ENCODE assay signal across 8 cellular contexts in the genomic region with DNA sequence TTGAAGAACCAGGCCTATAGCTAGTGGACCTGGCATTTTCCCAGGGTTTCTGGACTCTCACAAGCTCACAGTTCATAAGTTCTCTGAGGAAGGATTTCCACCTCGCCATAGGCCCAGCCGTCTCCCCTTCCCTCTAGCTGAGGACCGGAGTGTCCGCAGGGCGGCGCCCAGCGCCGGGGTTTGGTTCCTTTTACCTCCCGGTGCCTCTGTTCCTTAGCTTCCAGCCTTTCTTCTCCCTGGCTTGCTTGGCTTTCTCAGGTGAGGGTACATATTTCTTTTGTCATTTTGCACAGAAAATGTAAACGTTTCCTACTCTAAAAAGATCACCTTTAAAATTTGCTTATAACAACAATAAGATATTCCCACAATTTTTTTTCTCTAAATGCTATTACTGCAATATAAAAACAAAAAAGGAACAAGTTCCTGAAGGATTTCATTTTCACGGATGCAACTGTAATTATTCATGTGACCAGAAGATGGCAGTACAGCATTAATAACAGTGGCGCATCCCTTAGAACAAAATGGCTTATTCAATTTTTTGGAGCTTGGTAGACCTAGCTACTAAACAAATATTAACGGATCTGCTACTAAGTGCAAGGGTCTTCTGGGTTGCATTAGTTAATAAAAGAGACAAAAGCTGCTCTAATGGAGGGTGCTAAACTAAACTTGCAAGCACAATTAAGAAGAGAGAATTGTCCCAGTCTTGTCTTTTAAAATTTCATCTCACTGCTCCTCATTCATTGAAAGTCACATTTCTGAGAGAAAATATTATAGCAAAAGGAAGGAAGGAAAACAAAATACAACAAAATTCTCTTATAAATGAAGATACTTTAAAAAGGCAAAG.
A peak's percentile ranks its signal among the peaks of the same experiment; 100 is the strongest.
DNase-seq lines count a peak whose midpoint lies in the region; ATAC-seq and FAIRE-seq lines count a peak whose summit lies in the region.

No MANE protein-coding gene starts in this region.

- H3K27ac ChIP-seq in iPS DF 6.9 (ENCODE audit: low read length) (no peak overlapping the region), small intestine (ENCODE audit: low read depth in 1 of 2, low read length in 1 of 2) (no peak overlapping the region)

- no peaks in the 10 kb centered on the region for H3K9me3 ChIP-seq in iPS DF 6.9 (ENCODE audit: control insufficient read depth, insufficient read depth, low read length)
- H3K9me3 ChIP-seq in small intestine (ENCODE audit: control insufficient read depth, low read depth): no peaks in the 10 kb centered on the region

- peak; percentile 53 for FAIRE-seq in small intestine (lab: Jason Lieb, UNC)

- ATAC-seq in HG02610 (IDR thresholded peaks at IDR 0.05; ENCODE audit: unreplicated experiment): peak; percentile 45
- no peak for ATAC-seq in stimulated activated memory B cell treated with anti-CD40 and anti-IgM and Interleukin-4, amounts not matched to agents 10 μg/mL and 1 μg/mL and 100 μg/mL, for 72 hours

- H3K36me3 ChIP-seq in iPS DF 6.9 (ENCODE audit: control insufficient read depth, insufficient read depth, low read length) (no peaks in the 10 kb centered on the region), small intestine (ENCODE audit: control insufficient read depth in 2 of 2, insufficient read depth in 2 of 2, low read length in 2 of 2) (no peaks in the 10 kb centered on the region)

- no peaks in the 10 kb centered on the region for H3K4me1 ChIP-seq in iPS DF 6.9 (ENCODE audit: control insufficient read depth, insufficient read depth, low read length)
- H3K4me1 ChIP-seq in small intestine (ENCODE audit: control insufficient read depth in 2 of 2, insufficient read depth in 1 of 2, low read depth in 1 of 2, low read length in 1 of 2): no peaks in the 10 kb centered on the region

- no peak overlapping the region for H3K4me3 Mint-ChIP-seq in stimulated activated memory B cell treated with anti-CD40 and anti-IgM and Interleukin-4, amounts not matched to agents 10 μg/mL and 1 μg/mL and 100 μg/mL, for 72 hours

- DNase-seq in activated T-cell treated with anti-CD3 and anti-CD28 coated beads for 4 hours: peak; percentile 1
- DNase-seq in activated T-cell treated with anti-CD3 and anti-CD28 coated beads, Interleukin-2, amount 50 U/mL, for 1 hour: no peak
- DNase-seq in NCI-H2171 treated with DMSO at 0.1 percent for 48 hours (lab: John Stamatoyannopoulos, UW): peak; percentile 80
- DNase-seq in amniotic stem cell (lab: John Stamatoyannopoulos, UW): peak; percentile 4
- peak; percentile 68 for DNase-seq in iPS DF 6.9 (ENCODE audit: low read depth, low spot score)
- peak; percentile 50 for DNase-seq in small intestine

- WGBS in iPS DF 6.9 (ENCODE audit: insufficient coverage, insufficient read length): no CpG with 5 or more reads among the region's 13 CpGs
- 6 to 9% (median 7%) methylated on average over 13 of the region's 13 CpGs for WGBS in small intestine, 3 donors

- peaks cover 5% of the 10 kb centered on the region for H3K4me1 Mint-ChIP-seq in stimulated activated memory B cell treated with anti-CD40 and anti-IgM and Interleukin-4, amounts not matched to agents 10 μg/mL and 1 μg/mL and 100 μg/mL, for 72 hours

- H3K36me3 Mint-ChIP-seq in stimulated activated memory B cell treated with anti-CD40 and anti-IgM and Interleukin-4, amounts not matched to agents 10 μg/mL and 1 μg/mL and 100 μg/mL, for 72 hours: no peaks in the 10 kb centered on the region

- peaks cover 1% of the 10 kb centered on the region for H3K9me3 Mint-ChIP-seq in stimulated activated memory B cell treated with anti-CD40 and anti-IgM and Interleukin-4, amounts not matched to agents 10 μg/mL and 1 μg/mL and 100 μg/mL, for 72 hours

- no peak overlapping the region for H3K27ac Mint-ChIP-seq in stimulated activated memory B cell treated with anti-CD40 and anti-IgM and Interleukin-4, amounts not matched to agents 10 μg/mL and 1 μg/mL and 100 μg/mL, for 72 hours

- H3K27me3 ChIP-seq in iPS DF 6.9 (ENCODE audit: control insufficient read depth, insufficient read depth, low read length) (no peaks in the 10 kb centered on the region), small intestine (ENCODE audit: control insufficient read depth in 2 of 2, insufficient read depth in 2 of 2, low read length in 2 of 2) (no peaks in the 10 kb centered on the region)

- H3K27me3 Mint-ChIP-seq in stimulated activated memory B cell treated with anti-CD40 and anti-IgM and Interleukin-4, amounts not matched to agents 10 μg/mL and 1 μg/mL and 100 μg/mL, for 72 hours: peaks cover 8% of the 10 kb centered on the region

- H3K4me3 ChIP-seq in iPS DF 6.9 (ENCODE audit: low read length) (no peak overlapping the region), small intestine (ENCODE audit: low read depth in 1 of 2, low read length in 2 of 2) (no peak overlapping the region)
